Comparison of ENCODE assay signal across 30 cellular contexts in the genomic region with DNA sequence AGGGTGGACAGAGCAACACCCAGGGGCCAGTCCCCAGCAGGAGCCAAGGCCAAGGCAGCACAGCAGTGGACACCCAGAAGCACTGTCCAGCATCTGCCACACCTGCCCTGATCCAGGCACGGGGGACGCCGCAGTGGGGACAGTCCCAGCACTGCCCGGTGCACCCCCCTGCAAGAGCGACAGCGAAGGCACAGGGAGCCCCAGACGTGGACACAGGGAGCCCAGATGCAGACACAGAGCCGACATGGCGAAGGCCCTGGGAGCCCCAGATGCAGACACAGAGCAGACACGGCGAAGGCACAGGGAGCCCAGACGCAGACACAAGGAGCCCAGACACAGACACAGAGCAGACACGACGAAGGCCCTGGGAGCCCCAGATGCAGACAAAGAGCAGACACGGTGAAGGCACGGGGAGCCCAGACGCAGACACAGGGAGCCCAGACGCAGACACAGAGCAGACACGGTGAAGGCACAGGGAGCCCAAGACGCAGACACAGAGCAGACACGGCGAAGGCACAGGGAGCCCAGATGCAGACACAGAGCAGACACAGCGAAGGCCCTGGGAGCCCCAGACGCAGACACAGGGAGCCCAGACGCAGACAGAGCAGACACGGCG. TPM values are rescaled to one million over a fixed set of nuclear protein-coding genes. Genes with fewer than 3 reads are reported as not detected.
"Had no signal": no experiment of that assay in that cellular context is flagged by ENCODE, and none has a peak within 500 bp of the region (broad histone marks: within the 10 kb centered on the region; RNA-seq: fewer than 3 reads in every experiment).

No MANE protein-coding gene starts in this region.

- H3K9me3 ChIP-seq: MG63, Peyer's patch, SJCRH30 had no signal

- H3K27me3 ChIP-seq: brain microvascular endothelial cell, MG63, Peyer's patch, SJCRH30 had no signal

- H3K4me3 ChIP-seq: MG63, Peyer's patch, SJCRH30 had no signal

- H3K4me3 Mint-ChIP-seq: activated B cell treated with CpG ODN at 0.5 μM for 24 hours; activated CD4-positive, alpha-beta T cell treated with anti-CD3 and anti-CD28 coated beads, Interleukin-2, amount 10 ng/mL, durations not matched to agents 24 days and 14 days; activated CD8-positive, alpha-beta memory T cell treated with anti-CD3 and anti-CD28 coated beads, Interleukin-2, amount 10 ng/mL, durations not matched to agents 7 days and 5 days; activated naive CD4-positive, alpha-beta T cell treated with anti-CD3 and anti-CD28 coated beads, Interleukin-2, amount 10 ng/mL, durations not matched to agents 7 days and 5 days; activated naive CD8-positive, alpha-beta T cell treated with anti-CD3 and anti-CD28 coated beads for 36 hours; activated T-cell treated with anti-CD3 and anti-CD28 coated beads, Interleukin-2, amount 50 U/mL, for 4 hours had no signal

- H3K27ac Mint-ChIP-seq: activated B cell treated with CpG ODN at 0.5 μM for 24 hours; activated CD4-positive, alpha-beta T cell treated with anti-CD3 and anti-CD28 coated beads, Interleukin-2, amount 10 ng/mL, durations not matched to agents 24 days and 14 days; activated CD8-positive, alpha-beta memory T cell treated with anti-CD3 and anti-CD28 coated beads, Interleukin-2, amount 10 ng/mL, durations not matched to agents 7 days and 5 days; activated naive CD4-positive, alpha-beta T cell treated with anti-CD3 and anti-CD28 coated beads, Interleukin-2, amount 10 ng/mL, durations not matched to agents 7 days and 5 days; activated naive CD8-positive, alpha-beta T cell treated with anti-CD3 and anti-CD28 coated beads for 36 hours had no signal

- H3K27ac ChIP-seq: brain microvascular endothelial cell, Peyer's patch, RWPE1, SJCRH30 had no signal

- DNase-seq: activated B cell treated with CpG ODN at 0.5 μM for 24 hours; activated CD4-positive, alpha-beta T cell treated with anti-CD3 and anti-CD28 coated beads for 1 hour; activated CD4-positive, alpha-beta T cell treated with anti-CD3 and anti-CD28 coated beads, Interleukin-2, amount 10 ng/mL, durations not matched to agents 24 days and 14 days; activated CD4-positive, alpha-beta T cell treated with anti-CD3 and anti-CD28 coated beads, Interleukin-2, amount 50 U/mL, for 48 hours; activated CD8-positive, alpha-beta memory T cell treated with anti-CD3 and anti-CD28 coated beads, Interleukin-2, amount 10 ng/mL, durations not matched to agents 7 days and 5 days; activated gamma-delta T cell treated with Interleukin-2 at 50 U/mL for 16 hours; activated naive CD4-positive, alpha-beta T cell treated with anti-CD3 and anti-CD28 coated beads, Interleukin-2, amount 10 ng/mL, durations not matched to agents 7 days and 5 days; activated naive CD8-positive, alpha-beta T cell treated with anti-CD3 and anti-CD28 coated beads for 36 hours; activated T-cell treated with anti-CD3 and anti-CD28 coated beads, Interleukin-2, amount 50 U/mL, for 4 hours; brain microvascular endothelial cell; MG63; NCI-H1105; NCI-H1436; NCI-H1694 treated with DMSO at 0.1 percent for 48 hours; NCI-H2029 treated with DMSO at 0.1 percent for 48 hours; NCI-H345; NCI-H510A; NCI-H526 treated with DMSO at 0.1 percent for 48 hours; NCI-H82; OCI-M1; Peyer's patch; Right ventricle myocardium superior; SJCRH30; SW 1271; T-helper 2 cell; T1000 had no signal

- ATAC-seq: activated CD8-positive, alpha-beta memory T cell treated with anti-CD3 and anti-CD28 coated beads, Interleukin-2, amount 10 ng/mL, durations not matched to agents 7 days and 5 days; activated T-cell treated with anti-CD3 and anti-CD28 coated beads, Interleukin-2, amount 50 U/mL, for 4 hours; HepG2; SK-N-SH treated with all-trans-retinoic acid at 6 μM for 48 hours had no signal

- H3K9me3 Mint-ChIP-seq: activated B cell treated with CpG ODN at 0.5 μM for 24 hours; activated CD4-positive, alpha-beta T cell treated with anti-CD3 and anti-CD28 coated beads, Interleukin-2, amount 10 ng/mL, durations not matched to agents 24 days and 14 days; activated naive CD4-positive, alpha-beta T cell treated with anti-CD3 and anti-CD28 coated beads, Interleukin-2, amount 10 ng/mL, durations not matched to agents 7 days and 5 days; activated naive CD8-positive, alpha-beta T cell treated with anti-CD3 and anti-CD28 coated beads for 36 hours; activated T-cell treated with anti-CD3 and anti-CD28 coated beads, Interleukin-2, amount 50 U/mL, for 4 hours had no signal

- H3K27me3 Mint-ChIP-seq: activated B cell treated with CpG ODN at 0.5 μM for 24 hours; activated CD4-positive, alpha-beta T cell treated with anti-CD3 and anti-CD28 coated beads, Interleukin-2, amount 10 ng/mL, durations not matched to agents 24 days and 14 days; activated CD8-positive, alpha-beta memory T cell treated with anti-CD3 and anti-CD28 coated beads, Interleukin-2, amount 10 ng/mL, durations not matched to agents 7 days and 5 days; activated naive CD8-positive, alpha-beta T cell treated with anti-CD3 and anti-CD28 coated beads for 36 hours had no signal

RNA-seq across cellular contexts. Expression of a gene that starts 12.2 kb away (rescaled TPM):
- total RNA-seq: activated B cell treated with CpG ODN at 0.5 μM for 24 hours; activated CD4-positive, alpha-beta T cell treated with anti-CD3 and anti-CD28 coated beads, Interleukin-2, amount 10 ng/mL, durations not matched to agents 24 days and 14 days; activated CD8-positive, alpha-beta memory T cell treated with anti-CD3 and anti-CD28 coated beads, Interleukin-2, amount 10 ng/mL, durations not matched to agents 7 days and 5 days; activated naive CD8-positive, alpha-beta T cell treated with anti-CD3 and anti-CD28 coated beads for 36 hours; activated T-cell treated with anti-CD3 and anti-CD28 coated beads, Interleukin-2, amount 50 U/mL, for 4 hours; HepG2; Peyer's patch; Right ventricle myocardium superior; SJCRH30 had no signal
- polyA plus RNA-seq: adipose tissue, HepG2 had no signal

RNA-seq across cellular contexts. Expression of a gene that starts 14.2 kb away (rescaled TPM):
- total RNA-seq: activated CD4-positive, alpha-beta T cell treated with anti-CD3 and anti-CD28 coated beads, Interleukin-2, amount 10 ng/mL, durations not matched to agents 24 days and 14 days; activated naive CD8-positive, alpha-beta T cell treated with anti-CD3 and anti-CD28 coated beads for 36 hours; HepG2; Right ventricle myocardium superior had no signal
- polyA plus RNA-seq: HepG2 had no signal
